In genomic region chr2:60989256-60989655, GRCh38 we compare ENCODE assay signal across 1 cellular context.
A peak's percentile ranks its signal among the peaks of the same experiment; 100 is the strongest.
TF ChIP-seq lines count a peak whose summit lies in the region.

No MANE protein-coding gene starts in this region.

TF ChIP-seq in K562, 482 proteins besides CTCF, POLR2A, EP300 and RAD21:
- TF ChIP-seq SFPQ (IDR thresholded peaks at IDR 0.05; ENCODE audit: low read depth, low read length) (no peak), ZNF785 (CRISPR knock-in tag; IDR thresholded peaks at IDR 0.05) (no peak), ELF2 (CRISPR knock-in tag; IDR thresholded peaks at IDR 0.05) (no peak), PTTG1 (tag; IDR thresholded peaks at IDR 0.05; ENCODE audit: low read depth) (no peak), CBFB (CRISPR knock-in tag; IDR thresholded peaks at IDR 0.05) (no peak), TRIM24 (IDR thresholded peaks at IDR 0.05) (peak in 1 of 2 experiments; percentile 72; a peak in 1 of 4 replicates), USF1 (CRISPR knock-in tag; IDR thresholded peaks at IDR 0.05) (no peak), ZNF695 (CRISPR knock-in tag; IDR thresholded peaks at IDR 0.05) (no peak), ZNF764 (CRISPR knock-in tag; IDR thresholded peaks at IDR 0.05; ENCODE audit: low read depth) (no peak), CEBPG (CRISPR knock-in tag; IDR thresholded peaks at IDR 0.05) (no peak), CEBPG (tag; conservative IDR thresholded peaks at IDR 0.05 in 1 of 2, IDR thresholded peaks at IDR 0.05 in 1 of 2) (peak in 1 of 2 experiments; percentile 82; a peak in 2 of 4 replicates), ESRRA (IDR thresholded peaks at IDR 0.05; ENCODE audit: borderline replicate concordance, low read depth) (no peak), FOXJ3 (CRISPR knock-in tag; IDR thresholded peaks at IDR 0.05) (no peak), MLX (CRISPR knock-in tag; conservative IDR thresholded peaks at IDR 0.05) (no peak), HSF4 (CRISPR knock-in tag; IDR thresholded peaks at IDR 0.05; ENCODE audit: borderline replicate concordance) (no peak), SRSF3 (IDR thresholded peaks at IDR 0.05; ENCODE audit: insufficient read depth, low read length) (no peak), NR3C1 (CRISPR knock-in tag; IDR thresholded peaks at IDR 0.05) (no peak), CREB3L1 (IDR thresholded peaks at IDR 0.05; ENCODE audit: borderline replicate concordance, low read depth) (no peak), JUND (IDR thresholded peaks at IDR 0.05; ENCODE audit: borderline replicate concordance, low read depth, low read length) (0 out of 2 replicates have a peak, but pooled peaks have one; percentile 10), JUND (tag; IDR thresholded peaks at IDR 0.05; ENCODE audit: borderline replicate concordance, low read depth, low read length) (no peak), NUFIP1 (IDR thresholded peaks at IDR 0.05; ENCODE audit: partially characterized antibody) (no peak), JUNB (CRISPR knock-in tag; conservative IDR thresholded peaks at IDR 0.05) (no peak), ETV6 (IDR thresholded peaks at IDR 0.05; ENCODE audit: borderline replicate concordance in 1 of 2, low read depth in 2 of 2, low read length in 1 of 2) (no peak), ETV6 (CRISPR knock-in tag; IDR thresholded peaks at IDR 0.05; ENCODE audit: borderline replicate concordance) (no peak), SREBF1 (IDR thresholded peaks at IDR 0.05; ENCODE audit: borderline replicate concordance, low read depth, low read length) (no peak), ATF7 (IDR thresholded peaks at IDR 0.05) (peak; percentile 43), GMEB1 (CRISPR knock-in tag; IDR thresholded peaks at IDR 0.05) (no peak), SMARCA4 (IDR thresholded peaks at IDR 0.05) (no peak), ZBTB5 (IDR thresholded peaks at IDR 0.05) (no peak), SAP30 (IDR thresholded peaks at IDR 0.05; ENCODE audit: borderline replicate concordance, insufficient read depth, low read depth, low read length, poor library complexity, severe bottlenecking) (no peak), C11orf30 (IDR thresholded peaks at IDR 0.05; ENCODE audit: low read depth) (no peak), FOXA3 (CRISPR knock-in tag; conservative IDR thresholded peaks at IDR 0.05 in 1 of 2, IDR thresholded peaks at IDR 0.05 in 1 of 2) (peak in 1 of 2 experiments; percentile 74; a peak in 3 of 4 replicates), CAMTA2 (CRISPR knock-in tag; conservative IDR thresholded peaks at IDR 0.05) (no peak), ZNF444 (CRISPR knock-in tag; IDR thresholded peaks at IDR 0.05) (no peak), ATF3 (IDR thresholded peaks at IDR 0.05) (peak; percentile 67; the same call in 1 of the 2 replicates), ATF3 (CRISPR knock-in tag; conservative IDR thresholded peaks at IDR 0.05) (no peak), ZBTB33 (CRISPR knock-in tag; IDR thresholded peaks at IDR 0.05) (no peak), NBN (IDR thresholded peaks at IDR 0.05; ENCODE audit: low read depth) (no peak), ZNF583 (CRISPR knock-in tag; IDR thresholded peaks at IDR 0.05) (no peak), NFYB (IDR thresholded peaks at IDR 0.05; ENCODE audit: extremely low read depth, insufficient read length) (no peak), ILF3 (IDR thresholded peaks at IDR 0.05; ENCODE audit: borderline replicate concordance) (no peak), ZNF184 (CRISPR knock-in tag; IDR thresholded peaks at IDR 0.05) (no peak), TFAM (CRISPR knock-in tag; conservative IDR thresholded peaks at IDR 0.05) (no peak), JUN (IDR thresholded peaks at IDR 0.05; ENCODE audit: borderline replicate concordance, low read depth, low read length) (no peak), JUN (CRISPR knock-in tag; IDR thresholded peaks at IDR 0.05; ENCODE audit: borderline replicate concordance) (no peak), VEZF1 (CRISPR knock-in tag; IDR thresholded peaks at IDR 0.05) (peak; percentile 35; the same call in 1 of the 2 replicates), ZNF512 (tag; IDR thresholded peaks at IDR 0.05) (no peak), MLLT1 (IDR thresholded peaks at IDR 0.05) (no peak), HBP1 (CRISPR knock-in tag; IDR thresholded peaks at IDR 0.05) (no peak), TBL1XR1 (IDR thresholded peaks at IDR 0.05; ENCODE audit: low read length in 2 of 2) (no peak), ZC3H8 (IDR thresholded peaks at IDR 0.05) (no peak)
